ENCODE assay signal across 1 cellular context in the genomic region with DNA sequence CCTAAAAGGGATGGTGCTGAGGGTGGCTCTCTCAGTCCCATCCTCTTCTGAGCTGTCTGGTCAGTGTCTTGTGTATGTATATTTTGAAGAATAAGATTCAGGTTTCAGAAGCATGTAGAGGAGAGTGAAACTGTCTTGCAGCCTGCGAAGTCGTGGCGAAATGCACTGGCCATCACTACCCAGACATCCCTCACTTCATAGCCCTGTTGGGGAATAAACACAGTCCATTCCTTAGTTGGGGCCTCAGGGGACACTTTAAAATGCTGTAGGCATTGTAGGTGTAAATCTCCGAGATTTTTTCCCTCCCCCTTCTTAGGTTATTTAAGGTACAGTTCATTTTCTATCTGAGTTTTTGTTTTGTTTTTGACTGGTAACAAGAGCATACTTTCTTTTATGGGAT.
TF ChIP-seq lines count a peak whose summit lies in the region.

No MANE protein-coding gene starts in this region.

TF ChIP-seq in GM12878, 131 proteins besides CTCF, POLR2A, EP300 and RAD21 (continued from another document):
- TF ChIP-seq, protein P1, sequence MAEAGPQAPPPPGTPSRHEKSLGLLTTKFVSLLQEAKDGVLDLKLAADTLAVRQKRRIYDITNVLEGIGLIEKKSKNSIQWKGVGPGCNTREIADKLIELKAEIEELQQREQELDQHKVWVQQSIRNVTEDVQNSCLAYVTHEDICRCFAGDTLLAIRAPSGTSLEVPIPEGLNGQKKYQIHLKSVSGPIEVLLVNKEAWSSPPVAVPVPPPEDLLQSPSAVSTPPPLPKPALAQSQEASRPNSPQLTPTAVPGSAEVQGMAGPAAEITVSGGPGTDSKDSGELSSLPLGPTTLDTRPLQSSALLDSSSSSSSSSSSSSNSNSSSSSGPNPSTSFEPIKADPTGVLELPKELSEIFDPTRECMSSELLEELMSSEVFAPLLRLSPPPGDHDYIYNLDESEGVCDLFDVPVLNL (IDR thresholded peaks at IDR 0.05; ENCODE audit: low read depth, low read length), result no peak
- TF ChIP-seq MEF2A (IDR thresholded peaks at IDR 0.05; ENCODE audit: insufficient read depth, low read depth, low read length) (no peak), NR2C1 (IDR thresholded peaks at IDR 0.05) (no peak), CHD2 (IDR thresholded peaks at IDR 0.05; ENCODE audit: borderline replicate concordance, low read depth, low read length) (no peak), ESRRA (IDR thresholded peaks at IDR 0.05; ENCODE audit: low read length) (no peak), JUNB (IDR thresholded peaks at IDR 0.05) (no peak), NBN (IDR thresholded peaks at IDR 0.05) (no peak), RBBP5 (conservative IDR thresholded peaks at IDR 0.05) (no peak), RFX5 (IDR thresholded peaks at IDR 0.05; ENCODE audit: low read depth, low read length) (no peak), CBX3 (IDR thresholded peaks at IDR 0.05; ENCODE audit: borderline replicate concordance, low read depth) (no peak), NRF1 (conservative IDR thresholded peaks at IDR 0.05; ENCODE audit: low read depth, low read length) (no peak), BMI1 (IDR thresholded peaks at IDR 0.05; ENCODE audit: borderline replicate concordance) (no peak), LARP7 (IDR thresholded peaks at IDR 0.05) (no peak), EED (IDR thresholded peaks at IDR 0.05; ENCODE audit: low read depth) (no peak), NFIC (IDR thresholded peaks at IDR 0.05; ENCODE audit: low read depth, low read length) (no peak)
- TF ChIP-seq, protein P2, sequence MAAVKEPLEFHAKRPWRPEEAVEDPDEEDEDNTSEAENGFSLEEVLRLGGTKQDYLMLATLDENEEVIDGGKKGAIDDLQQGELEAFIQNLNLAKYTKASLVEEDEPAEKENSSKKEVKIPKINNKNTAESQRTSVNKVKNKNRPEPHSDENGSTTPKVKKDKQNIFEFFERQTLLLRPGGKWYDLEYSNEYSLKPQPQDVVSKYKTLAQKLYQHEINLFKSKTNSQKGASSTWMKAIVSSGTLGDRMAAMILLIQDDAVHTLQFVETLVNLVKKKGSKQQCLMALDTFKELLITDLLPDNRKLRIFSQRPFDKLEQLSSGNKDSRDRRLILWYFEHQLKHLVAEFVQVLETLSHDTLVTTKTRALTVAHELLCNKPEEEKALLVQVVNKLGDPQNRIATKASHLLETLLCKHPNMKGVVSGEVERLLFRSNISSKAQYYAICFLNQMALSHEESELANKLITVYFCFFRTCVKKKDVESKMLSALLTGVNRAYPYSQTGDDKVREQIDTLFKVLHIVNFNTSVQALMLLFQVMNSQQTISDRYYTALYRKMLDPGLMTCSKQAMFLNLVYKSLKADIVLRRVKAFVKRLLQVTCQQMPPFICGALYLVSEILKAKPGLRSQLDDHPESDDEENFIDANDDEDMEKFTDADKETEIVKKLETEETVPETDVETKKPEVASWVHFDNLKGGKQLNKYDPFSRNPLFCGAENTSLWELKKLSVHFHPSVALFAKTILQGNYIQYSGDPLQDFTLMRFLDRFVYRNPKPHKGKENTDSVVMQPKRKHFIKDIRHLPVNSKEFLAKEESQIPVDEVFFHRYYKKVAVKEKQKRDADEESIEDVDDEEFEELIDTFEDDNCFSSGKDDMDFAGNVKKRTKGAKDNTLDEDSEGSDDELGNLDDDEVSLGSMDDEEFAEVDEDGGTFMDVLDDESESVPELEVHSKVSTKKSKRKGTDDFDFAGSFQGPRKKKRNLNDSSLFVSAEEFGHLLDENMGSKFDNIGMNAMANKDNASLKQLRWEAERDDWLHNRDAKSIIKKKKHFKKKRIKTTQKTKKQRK (IDR thresholded peaks at IDR 0.05; ENCODE audit: low read depth, low read length), result no peak
